ENCODE assay signal across 21 cellular contexts in the genomic region with DNA sequence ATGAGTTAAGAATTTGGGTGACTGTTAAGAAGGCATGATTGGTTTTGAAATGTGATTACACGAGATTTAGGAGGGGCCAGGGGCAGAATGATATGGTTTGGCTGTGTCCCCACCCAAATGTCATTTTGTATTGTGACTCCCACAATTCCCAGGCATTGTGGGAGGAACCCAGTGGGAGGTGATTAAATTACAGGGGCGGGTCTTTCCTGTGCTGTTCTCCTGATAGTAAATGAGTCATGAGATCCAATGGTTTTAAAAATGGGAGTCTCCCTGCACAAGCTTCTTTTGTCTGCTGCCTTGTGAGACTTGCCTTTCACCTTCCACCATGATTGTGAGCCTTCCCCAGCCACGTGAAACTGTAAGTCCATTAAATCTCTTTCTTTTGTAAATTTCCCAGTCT. TPM values are rescaled to one million over a fixed set of nuclear protein-coding genes. Genes with fewer than 3 reads are reported as not detected.
DNase-seq lines count a peak whose midpoint lies in the region; ATAC-seq and TF ChIP-seq lines count a peak whose summit lies in the region.
"Had no signal": no experiment of that assay in that cellular context is flagged by ENCODE, and none has a peak within 500 bp of the region (broad histone marks: within the 10 kb centered on the region; RNA-seq: fewer than 3 reads in every experiment).

No MANE protein-coding gene starts in this region.

- H2AFZ ChIP-seq in osteoblast (ENCODE audit: low read length): no peak overlapping the region
- H2AFZ ChIP-seq: GM23338 had no signal

- no peak for TF ChIP-seq CTCF in BE2C (IDR thresholded peaks at IDR 0.05; ENCODE audit: low read depth, low read length)
- no peak for TF ChIP-seq CTCF in osteoblast (IDR thresholded peaks at IDR 0.05; ENCODE audit: extremely low read depth, low read depth, low read length)
- no peak for TF ChIP-seq CTCF in omental fat pad (IDR thresholded peaks at IDR 0.05)
- TF ChIP-seq CTCF in GM13977 (IDR thresholded peaks at IDR 0.05; ENCODE audit: extremely low read depth, insufficient read depth, missing control alignments): no peak

- no peak overlapping the region for H3K4me2 ChIP-seq in osteoblast (ENCODE audit: insufficient read depth, low read length)
- H3K4me2 ChIP-seq: A549, BLaER1, GM23338 had no signal

- peak overlapping the region; percentile 4 for H3K4me3 ChIP-seq in BE2C (ENCODE audit: low read depth, low read length)
- H3K4me3 ChIP-seq in osteoblast (ENCODE audit: insufficient read depth, low read length): no peak overlapping the region
- H3K4me3 ChIP-seq: A549, BLaER1, GM12878, GM23338 had no signal

- no peak for ATAC-seq in omental fat pad (ENCODE audit: low FRiP score)
- ATAC-seq: A549, GM12878, GM23338, HCT116 had no signal

- H3K36me3 ChIP-seq in BE2C: no peaks in the 10 kb centered on the region
- no peaks in the 10 kb centered on the region for H3K36me3 ChIP-seq in osteoblast (ENCODE audit: insufficient read depth, low read length)

- H3K27me3 ChIP-seq in BE2C: no peaks in the 10 kb centered on the region
- H3K27me3 ChIP-seq in osteoblast (ENCODE audit: insufficient read depth, low read length): peaks cover 3% of the 10 kb centered on the region
- H3K27me3 ChIP-seq: BLaER1 had no signal

- in situ Hi-C loops in GM13977 (cut with MboI; ENCODE audit: low pct_unique_long_range_greater_than_20kb, low sequenced_read_pairs, unreplicated experiment): no loop called here

- H4K20me1 ChIP-seq in osteoblast (ENCODE audit: insufficient read depth, low read length): no peaks in the 10 kb centered on the region
- H4K20me1 ChIP-seq: BLaER1 had no signal

- H3K79me2 ChIP-seq in osteoblast (ENCODE audit: insufficient read depth, low read length): no peaks in the 10 kb centered on the region

- H3K9me3 ChIP-seq in BE2C (peaks cover 4% of the 10 kb centered on the region; the same call in 1 of the 2 replicates), osteoblast (ENCODE audit: low read depth, low read length) (no peaks in the 10 kb centered on the region)

- H3K27ac ChIP-seq in osteoblast (ENCODE audit: low read depth, low read length): no peak overlapping the region
- H3K27ac ChIP-seq: A549, BLaER1 had no signal

- DNase-seq in BE2C (peak; percentile 40), HT1080 (ENCODE audit: low read depth) (peak; percentile 6), ecto neural progenitor cell (ENCODE audit: low spot score) (peak; percentile 12), osteoblast (ENCODE audit: insufficient read length, low spot score, missing footprints) (no peak), omental fat pad (ENCODE audit: low spot score) (no peak), GM13977 (ENCODE audit: low spot score) (no peak)
- DNase-seq: 8988T; CD4-positive, alpha-beta T cell; CD8-positive, alpha-beta memory T cell; DMS 273 treated with DMSO at 0.1 percent for 48 hours; DMS79; EL; GDM1; H9; HFFc6 had no signal

- peaks cover 40% of the 10 kb centered on the region for H3K4me1 ChIP-seq in BE2C
- H3K4me1 ChIP-seq in osteoblast (ENCODE audit: insufficient read depth, low read length): no peaks in the 10 kb centered on the region
- H3K4me1 ChIP-seq: A549 had no signal

RNA-seq across cellular contexts. Expression of gene TMEM100, which starts 34.6 kb away (rescaled TPM):
- 8.4 TPM for polyA plus RNA-seq in BE2C (2012; ENCODE audit: insufficient read depth, insufficient read length, low read depth)
- 0.40 and 0.82 TPM in 2 replicates for total RNA-seq in HT1080 (2014; rRNA removed; shearing (Covaris generic))
- not detected in 2 replicates for polyA plus RNA-seq in HT1080 (2015; cell fraction: cytosol; rRNA removed)
- polyA plus RNA-seq in HT1080 (2015; cell fraction: nucleus; rRNA removed): 0.07 TPM in 1 of 2 replicates, not detected in the other
- total RNA-seq in osteoblast (0.36 and 0.59 TPM in 2 replicates), omental fat pad (100 to 1,000 TPM in 1 of 4 donors, 10 to 100 TPM in 3; 15.1 to 127 (median 43.6) TPM)
- total RNA-seq: CD4-positive, alpha-beta T cell; CD8-positive, alpha-beta memory T cell; GM12878 had no signal
- polyA plus RNA-seq: A549; CD14-positive monocyte; CD8-positive, alpha-beta memory T cell; GM12878 had no signal

Comparison
In these comparisons a context has a peak if more than half of its experiments do, and no peak if none do; other contexts are left out.
1. DNase-seq: peak in BE2C (single experiment), HT1080 (single experiment) and ecto neural progenitor cell (single experiment); none in osteoblast (single experiment), omental fat pad (single experiment) and GM13977 (single experiment).